16 cellular contexts compared by ENCODE assay signal in the genomic region with DNA sequence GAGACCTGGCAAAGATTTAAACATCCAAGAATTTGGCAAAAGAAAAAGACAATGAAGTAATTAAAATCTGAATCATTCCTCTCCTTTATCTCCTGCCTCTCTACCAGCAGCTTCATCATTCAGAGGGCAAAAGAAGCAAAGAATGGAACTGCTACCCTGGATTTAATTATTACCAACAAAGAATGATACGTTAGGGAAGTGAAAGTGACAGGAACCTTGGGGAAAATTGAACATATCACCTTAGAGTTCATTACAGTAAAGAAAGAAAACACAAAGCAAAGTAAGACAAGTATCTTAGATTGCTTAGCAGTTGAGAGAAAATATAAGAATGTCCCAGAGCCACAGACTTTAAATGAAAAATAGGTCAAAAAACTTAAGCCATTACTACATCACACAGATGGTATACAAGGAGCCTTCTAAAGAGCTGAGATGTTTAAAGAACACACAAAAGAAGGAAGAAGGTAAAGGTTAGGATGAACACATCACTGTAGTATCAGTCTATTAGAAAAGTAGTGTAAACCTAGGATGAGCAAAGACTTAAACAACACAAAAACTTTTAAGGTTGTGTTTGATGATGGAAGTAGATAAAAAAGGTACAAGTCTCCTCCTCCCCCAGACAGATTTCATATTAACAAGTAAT. TPM values are rescaled to one million over a fixed set of nuclear protein-coding genes. Genes with fewer than 3 reads are reported as not detected.
DNase-seq lines count a peak whose midpoint lies in the region; ATAC-seq, FAIRE-seq and TF ChIP-seq lines count a peak whose summit lies in the region.
"Had no signal": no experiment of that assay in that cellular context is flagged by ENCODE, and none has a peak within 500 bp of the region (broad histone marks: within the 10 kb centered on the region; RNA-seq: fewer than 3 reads in every experiment).

No MANE protein-coding gene starts in this region.

- H3K27me3 Mint-ChIP-seq in memory B cell, result peaks cover 7% of the 10 kb centered on the region
- peaks cover 29% of the 10 kb centered on the region for H3K27me3 Mint-ChIP-seq in T-helper 2 cell treated with Interferon-gamma antibody and Interleukin-4, amounts not matched to agents 5 μg/mL and 100 μg/mL, for 36 hours (ENCODE audit: low read depth)
- H3K27me3 Mint-ChIP-seq in stimulated activated naive CD8-positive, alpha-beta T cell treated with anti-CD3 and anti-CD28 coated beads, Interleukin-15, amount 100 ng/mL, for 72 hours, result peaks cover 27% of the 10 kb centered on the region

- H3K36me3 Mint-ChIP-seq in memory B cell, result no peaks in the 10 kb centered on the region
- peaks cover 2% of the 10 kb centered on the region for H3K36me3 Mint-ChIP-seq in T-helper 2 cell treated with Interferon-gamma antibody and Interleukin-4, amounts not matched to agents 5 μg/mL and 100 μg/mL, for 36 hours (ENCODE audit: low read depth)
- H3K36me3 Mint-ChIP-seq: CD14-positive monocyte; CD8-positive, alpha-beta T cell had no signal

- no peak for TF ChIP-seq POLR2A in GM12891 (IDR thresholded peaks at IDR 0.05; ENCODE audit: low read depth, low read length)

- DNase-seq in GM12891 (ENCODE audit: insufficient read length, low spot score) (no peak), memory B cell (ENCODE audit: low spot score in 2 of 2) (no peak), NCI-H2196 treated with DMSO at 0.1 percent for 48 hours (lab: John Stamatoyannopoulos, UW; ENCODE audit: unreplicated experiment) (no peak)
- no peak for DNase-seq in T-helper 2 cell treated with Interferon-gamma antibody and Interleukin-4, amounts not matched to agents 5 μg/mL and 100 μg/mL, for 36 hours (ENCODE audit: low spot score)
- DNase-seq in stimulated activated naive CD8-positive, alpha-beta T cell treated with anti-CD3 and anti-CD28 coated beads, Interleukin-15, amount 100 ng/mL, for 72 hours, result no peak
- DNase-seq: Caco-2; CD8-positive, alpha-beta T cell; DND-41; GF-D8; GM23248 had no signal

- H3K4me3 Mint-ChIP-seq in memory B cell, result no peak overlapping the region
- no peak overlapping the region for H3K4me3 Mint-ChIP-seq in T-helper 2 cell treated with Interferon-gamma antibody and Interleukin-4, amounts not matched to agents 5 μg/mL and 100 μg/mL, for 36 hours
- no peak overlapping the region for H3K4me3 Mint-ChIP-seq in stimulated activated naive CD8-positive, alpha-beta T cell treated with anti-CD3 and anti-CD28 coated beads, Interleukin-15, amount 100 ng/mL, for 72 hours
- H3K4me3 Mint-ChIP-seq: CD14-positive monocyte; CD8-positive, alpha-beta T cell had no signal

- peaks cover 6% of the 10 kb centered on the region for H3K4me1 Mint-ChIP-seq in memory B cell
- no peaks in the 10 kb centered on the region for H3K4me1 Mint-ChIP-seq in T-helper 2 cell treated with Interferon-gamma antibody and Interleukin-4, amounts not matched to agents 5 μg/mL and 100 μg/mL, for 36 hours (ENCODE audit: low read depth)
- no peaks in the 10 kb centered on the region for H3K4me1 Mint-ChIP-seq in stimulated activated naive CD8-positive, alpha-beta T cell treated with anti-CD3 and anti-CD28 coated beads, Interleukin-15, amount 100 ng/mL, for 72 hours
- H3K4me1 Mint-ChIP-seq: CD14-positive monocyte had no signal

- H3K27ac Mint-ChIP-seq in memory B cell, result peak overlapping the region; percentile 6
- no peak overlapping the region for H3K27ac Mint-ChIP-seq in T-helper 2 cell treated with Interferon-gamma antibody and Interleukin-4, amounts not matched to agents 5 μg/mL and 100 μg/mL, for 36 hours
- no peak overlapping the region for H3K27ac Mint-ChIP-seq in stimulated activated naive CD8-positive, alpha-beta T cell treated with anti-CD3 and anti-CD28 coated beads, Interleukin-15, amount 100 ng/mL, for 72 hours
- H3K27ac Mint-ChIP-seq: CD14-positive monocyte; CD8-positive, alpha-beta T cell had no signal

- peak; percentile 41 for ATAC-seq in GM19043 (IDR thresholded peaks at IDR 0.05; ENCODE audit: low read depth, unreplicated experiment)
- ATAC-seq in HG03175 (IDR thresholded peaks at IDR 0.05; ENCODE audit: unreplicated experiment), result peak; percentile 53
- ATAC-seq in memory B cell (ENCODE audit: low read depth), result no peak
- no peak for ATAC-seq in GM21723 (IDR thresholded peaks at IDR 0.05; ENCODE audit: unreplicated experiment)
- no peak for ATAC-seq in stimulated activated naive CD8-positive, alpha-beta T cell treated with anti-CD3 and anti-CD28 coated beads, Interleukin-15, amount 100 ng/mL, for 72 hours
- ATAC-seq: CD8-positive, alpha-beta T cell had no signal

- H3K9me3 Mint-ChIP-seq in memory B cell, result peaks cover 4% of the 10 kb centered on the region
- peaks cover 9% of the 10 kb centered on the region for H3K9me3 Mint-ChIP-seq in T-helper 2 cell treated with Interferon-gamma antibody and Interleukin-4, amounts not matched to agents 5 μg/mL and 100 μg/mL, for 36 hours
- H3K9me3 Mint-ChIP-seq in stimulated activated naive CD8-positive, alpha-beta T cell treated with anti-CD3 and anti-CD28 coated beads, Interleukin-15, amount 100 ng/mL, for 72 hours, result peaks cover 5 to 10% of the 10 kb centered on the region in 2 donors

- FAIRE-seq in GM12891 (lab: Jason Lieb, UNC), result no peak
- FAIRE-seq: H54 had no signal

TF ChIP-seq in GM12891, 5 proteins besides CTCF, POLR2A, EP300 and RAD21:
- TF ChIP-seq POU2F2 (IDR thresholded peaks at IDR 0.05; ENCODE audit: low read depth, low read length) (no peak), POLR2AphosphoS5 (IDR thresholded peaks at IDR 0.05; ENCODE audit: low read depth, low read length) (no peak), TAF1 (IDR thresholded peaks at IDR 0.05; ENCODE audit: low read depth, low read length) (no peak), SPI1 (IDR thresholded peaks at IDR 0.05; ENCODE audit: low read depth, low read length) (peak; percentile 24), PAX5 (IDR thresholded peaks at IDR 0.05; ENCODE audit: insufficient read depth, low read length, severe bottlenecking) (no peak)

RNA-seq across cellular contexts. Expression of gene CTNNA3, which starts 17.5 kb away (rescaled TPM):
- 0.21 TPM for polyA plus RNA-seq in GM12891 (2012; ENCODE audit: low read depth, missing spikeins)
- polyA plus RNA-seq: BJ, CD14-positive monocyte, GM23248 had no signal

Comparison
In these comparisons a context has a peak if more than half of its experiments do, and no peak if none do; other contexts are left out.
1. ATAC-seq: peak in GM19043 (single experiment) and HG03175 (single experiment); none in memory B cell (single experiment), GM21723 (single experiment) and stimulated activated naive CD8-positive, alpha-beta T cell treated with anti-CD3 and anti-CD28 coated beads, Interleukin-15, amount 100 ng/mL, for 72 hours (single experiment).